Comparison of ENCODE assay signal across 13 cellular contexts in the genomic region with DNA sequence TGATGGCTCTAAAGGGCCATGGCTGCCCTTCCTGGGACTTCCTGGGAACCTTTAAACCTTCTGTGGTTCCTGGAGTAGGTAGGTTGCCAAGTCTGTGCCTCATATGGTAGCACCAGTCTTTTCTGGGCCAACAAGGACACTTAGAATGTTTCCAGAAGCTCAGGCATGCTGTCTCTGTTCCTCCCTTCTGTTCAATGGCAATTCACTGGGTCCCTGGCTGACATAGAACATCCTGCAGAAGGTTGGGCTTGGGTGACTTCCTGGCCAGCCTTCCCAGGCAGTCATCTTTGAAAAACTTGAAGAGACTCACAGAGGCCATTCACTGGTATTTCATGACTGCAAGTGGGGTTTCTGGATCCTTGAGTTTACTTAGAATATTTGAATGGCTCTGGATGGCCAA. TPM values are rescaled to one million over a fixed set of nuclear protein-coding genes. Genes with fewer than 3 reads are reported as not detected.
DNase-seq lines count a peak whose midpoint lies in the region; ATAC-seq and TF ChIP-seq lines count a peak whose summit lies in the region.
"Not testable (repeated sequence)": the region's sequence is repeated elsewhere in the genome, so short reads cannot be mapped to it uniquely, and the experiment has no call there.
"Had no signal": no experiment of that assay in that cellular context is flagged by ENCODE, and none has a peak within 500 bp of the region (broad histone marks: within the 10 kb centered on the region; RNA-seq: fewer than 3 reads in every experiment).

No MANE protein-coding gene starts in this region.

- not testable (repeated sequence) for TF ChIP-seq CTCF in Loucy (conservative IDR thresholded peaks at IDR 0.05; ENCODE audit: low read length); coronary artery (IDR thresholded peaks at IDR 0.05); osteocyte (IDR thresholded peaks at IDR 0.05); type B pancreatic cell (conservative IDR thresholded peaks at IDR 0.05)

- peak overlapping the region in 7 of 8 donors; percentile 29 to 80 (median 68) for H3K27ac Mint-ChIP-seq in CD8-positive, alpha-beta memory T cell
- H3K27ac Mint-ChIP-seq in activated CD4-positive, alpha-beta T cell treated with anti-CD3 and anti-CD28 coated beads, Interleukin-2, amount 10 ng/mL, durations not matched to agents 7 days and 5 days = peak overlapping the region; percentile 80
- not testable (repeated sequence) for H3K27ac Mint-ChIP-seq in activated naive CD4-positive, alpha-beta T cell treated with anti-CD3 and anti-CD28 coated beads, Interleukin-2, amount 10 ng/mL, durations not matched to agents 7 days and 5 days; memory B cell; osteocyte (ENCODE audit: unreplicated experiment); type B pancreatic cell

- H3K9me3 Mint-ChIP-seq in CD8-positive, alpha-beta memory T cell; activated CD4-positive, alpha-beta T cell treated with anti-CD3 and anti-CD28 coated beads, Interleukin-2, amount 10 ng/mL, durations not matched to agents 7 days and 5 days; activated naive CD4-positive, alpha-beta T cell treated with anti-CD3 and anti-CD28 coated beads, Interleukin-2, amount 10 ng/mL, durations not matched to agents 7 days and 5 days; memory B cell; osteocyte (ENCODE audit: unreplicated experiment); type B pancreatic cell: not testable (repeated sequence)

- H3K36me3 ChIP-seq in CD8-positive, alpha-beta memory T cell (ENCODE audit: insufficient read depth, low read length); Loucy (ENCODE audit: insufficient read depth, low read length): not testable (repeated sequence)

- H3K27me3 ChIP-seq in CD8-positive, alpha-beta memory T cell (ENCODE audit: insufficient read depth, low read length, poor library complexity, severe bottlenecking); Loucy (ENCODE audit: insufficient read depth, low read length, poor library complexity, severe bottlenecking): not testable (repeated sequence)

- not testable (repeated sequence) for H3K4me3 ChIP-seq in CD8-positive, alpha-beta memory T cell (ENCODE audit: low read length)
- peak overlapping the region; percentile 76 for H3K4me3 ChIP-seq in Loucy (ENCODE audit: low read length, poor library complexity, severe bottlenecking)
- H3K4me3 ChIP-seq in coronary artery = peak overlapping the region; percentile 38

- not testable (repeated sequence) for H3K36me3 Mint-ChIP-seq in CD8-positive, alpha-beta memory T cell; activated CD4-positive, alpha-beta T cell treated with anti-CD3 and anti-CD28 coated beads, Interleukin-2, amount 10 ng/mL, durations not matched to agents 7 days and 5 days (ENCODE audit: low read depth); activated naive CD4-positive, alpha-beta T cell treated with anti-CD3 and anti-CD28 coated beads, Interleukin-2, amount 10 ng/mL, durations not matched to agents 7 days and 5 days; memory B cell; osteocyte (ENCODE audit: unreplicated experiment); type B pancreatic cell

- peaks cover 11 to 18% (median 17%) of the 10 kb centered on the region in 3 donors for H3K4me1 Mint-ChIP-seq in CD8-positive, alpha-beta memory T cell
- peaks cover 14% of the 10 kb centered on the region for H3K4me1 Mint-ChIP-seq in activated CD4-positive, alpha-beta T cell treated with anti-CD3 and anti-CD28 coated beads, Interleukin-2, amount 10 ng/mL, durations not matched to agents 7 days and 5 days
- peaks cover 11% of the 10 kb centered on the region for H3K4me1 Mint-ChIP-seq in activated naive CD4-positive, alpha-beta T cell treated with anti-CD3 and anti-CD28 coated beads, Interleukin-2, amount 10 ng/mL, durations not matched to agents 7 days and 5 days
- H3K4me1 Mint-ChIP-seq in memory B cell; type B pancreatic cell (ENCODE audit: unreplicated experiment): not testable (repeated sequence)
- H3K4me1 Mint-ChIP-seq in osteocyte (ENCODE audit: unreplicated experiment) = peaks cover 11% of the 10 kb centered on the region

- ATAC-seq in memory B cell (ENCODE audit: low read depth) = not testable (repeated sequence)

- not testable (repeated sequence) for H3K79me2 ChIP-seq in Loucy (ENCODE audit: insufficient read depth, low read length)

- POLR2A ChIA-PET in CD8-positive, alpha-beta memory T cell (lab: Charles Lee) = interaction anchor here (0.6 kb wide), 1 partner anchor 396 kb away, joined by 3 read pairs; no protein-coding TSS in a partner anchor
- POLR2A ChIA-PET in activated CD4-positive, alpha-beta T cell treated with anti-CD3 and anti-CD28 coated beads, Interleukin-2, amount 10 ng/mL, durations not matched to agents 7 days and 5 days (lab: Charles Lee) = not testable (repeated sequence)

- H3K4me2 ChIP-seq in Loucy (ENCODE audit: low read depth, low read length, poor library complexity, severe bottlenecking) = peak overlapping the region; percentile 65

- H2AFZ ChIP-seq in Loucy (ENCODE audit: low read length) = not testable (repeated sequence)

- not testable (repeated sequence) for H3K27me3 Mint-ChIP-seq in CD8-positive, alpha-beta memory T cell; activated CD4-positive, alpha-beta T cell treated with anti-CD3 and anti-CD28 coated beads, Interleukin-2, amount 10 ng/mL, durations not matched to agents 7 days and 5 days; activated naive CD4-positive, alpha-beta T cell treated with anti-CD3 and anti-CD28 coated beads, Interleukin-2, amount 10 ng/mL, durations not matched to agents 7 days and 5 days; memory B cell; osteocyte (ENCODE audit: unreplicated experiment); type B pancreatic cell

- CTCF ChIA-PET in CD8-positive, alpha-beta memory T cell (lab: Charles Lee); activated CD4-positive, alpha-beta T cell treated with anti-CD3 and anti-CD28 coated beads, Interleukin-2, amount 10 ng/mL, durations not matched to agents 7 days and 5 days (lab: Charles Lee); activated naive CD4-positive, alpha-beta T cell treated with anti-CD3 and anti-CD28 coated beads, Interleukin-2, amount 10 ng/mL, durations not matched to agents 7 days and 5 days (lab: Charles Lee): not testable (repeated sequence)

- peak in 1 of 5 donors; percentile 0 for DNase-seq in CD8-positive, alpha-beta memory T cell
- DNase-seq in activated CD4-positive, alpha-beta T cell treated with anti-CD3 and anti-CD28 coated beads, Interleukin-2, amount 10 ng/mL, durations not matched to agents 7 days and 5 days; activated naive CD4-positive, alpha-beta T cell treated with anti-CD3 and anti-CD28 coated beads, Interleukin-2, amount 10 ng/mL, durations not matched to agents 7 days and 5 days; coronary artery (ENCODE audit: low spot score); memory B cell (ENCODE audit: low spot score in 2 of 2); osteocyte (ENCODE audit: extremely low spot score, unreplicated experiment); type B pancreatic cell (ENCODE audit: extremely low spot score, unreplicated experiment): not testable (repeated sequence)

- H3K27ac ChIP-seq in CD8-positive, alpha-beta memory T cell (ENCODE audit: low read depth, low read length) = not testable (repeated sequence)
- H3K27ac ChIP-seq in coronary artery = peak overlapping the region in 1 of 2 donors; percentile 58

- H4K20me1 ChIP-seq in Loucy (ENCODE audit: insufficient read depth, low read length, poor library complexity, severe bottlenecking) = not testable (repeated sequence)

- peak overlapping the region; percentile 63 to 88 (median 73) for H3K4me3 Mint-ChIP-seq in CD8-positive, alpha-beta memory T cell
- peak overlapping the region; percentile 65 for H3K4me3 Mint-ChIP-seq in activated CD4-positive, alpha-beta T cell treated with anti-CD3 and anti-CD28 coated beads, Interleukin-2, amount 10 ng/mL, durations not matched to agents 7 days and 5 days
- peak overlapping the region; percentile 52 for H3K4me3 Mint-ChIP-seq in activated naive CD4-positive, alpha-beta T cell treated with anti-CD3 and anti-CD28 coated beads, Interleukin-2, amount 10 ng/mL, durations not matched to agents 7 days and 5 days
- H3K4me3 Mint-ChIP-seq in memory B cell = peak overlapping the region; percentile 85
- peak overlapping the region; percentile 79 for H3K4me3 Mint-ChIP-seq in osteocyte (ENCODE audit: unreplicated experiment)
- H3K4me3 Mint-ChIP-seq in type B pancreatic cell = peak overlapping the region; percentile 83

- H3K9ac ChIP-seq in Loucy (ENCODE audit: low read depth, low read length, poor library complexity, severe bottlenecking) = not testable (repeated sequence)

- not testable (repeated sequence) for H3K4me1 ChIP-seq in CD8-positive, alpha-beta memory T cell (ENCODE audit: insufficient read depth, low read length); Loucy (ENCODE audit: insufficient read depth, low read length, poor library complexity, severe bottlenecking)

- H3K9me3 ChIP-seq in CD8-positive, alpha-beta memory T cell (ENCODE audit: low read length); Loucy (ENCODE audit: insufficient read depth, low read depth, low read length): not testable (repeated sequence)

- H3K9me2 ChIP-seq in Loucy (replicated peaks; ENCODE audit: low read depth, low read length) = not testable (repeated sequence)

- not testable (repeated sequence) for H3F3A ChIP-seq in Loucy (ENCODE audit: low read depth)

RNA-seq across cellular contexts. Expression of gene ZNF705A, which starts 24.5 kb away (rescaled TPM):
- under 1 TPM in 1 of 2 experiments, not detected in 1; 0.07 TPM for total RNA-seq in CD8-positive, alpha-beta memory T cell
- not detected for polyA plus RNA-seq in CD8-positive, alpha-beta memory T cell
- total RNA-seq in activated CD4-positive, alpha-beta T cell treated with anti-CD3 and anti-CD28 coated beads, Interleukin-2, amount 10 ng/mL, durations not matched to agents 7 days and 5 days = not detected
- total RNA-seq in osteocyte (not detected in 2 replicates), type B pancreatic cell (ENCODE audit: low replicate concordance) (0.10 TPM in 1 of 2 replicates, not detected in the other)
- total RNA-seq: bronchial epithelial cell, endothelial cell of umbilical vein, ovary, right atrium auricular region, tibial nerve had no signal
- polyA plus RNA-seq: endothelial cell of umbilical vein, ovary had no signal

RNA-seq across cellular contexts. Expression of gene FAM90A1, which starts 46.1 kb away (rescaled TPM):
- not detected for total RNA-seq in CD8-positive, alpha-beta memory T cell
- polyA plus RNA-seq in CD8-positive, alpha-beta memory T cell = 0.12 TPM
- under 1 TPM in 1 of 2 experiments, not detected in 1; 0.15 TPM for total RNA-seq in activated CD4-positive, alpha-beta T cell treated with anti-CD3 and anti-CD28 coated beads, Interleukin-2, amount 10 ng/mL, durations not matched to agents 7 days and 5 days
- not detected in 2 replicates for total RNA-seq in osteocyte
- 0.36 TPM in 1 of 2 replicates, not detected in the other for total RNA-seq in type B pancreatic cell (ENCODE audit: low replicate concordance)
- total RNA-seq: bronchial epithelial cell, endothelial cell of umbilical vein, right atrium auricular region had no signal

RNA-seq across cellular contexts. Expression of gene CLEC4A, which starts 57.9 kb away (rescaled TPM):
- total RNA-seq in CD8-positive, alpha-beta memory T cell = 1 to 10 TPM in 1 of 2 experiments, under 1 TPM in 1; 0.42 to 1.1 TPM
- polyA plus RNA-seq in CD8-positive, alpha-beta memory T cell = 0.66 TPM
- total RNA-seq in activated CD4-positive, alpha-beta T cell treated with anti-CD3 and anti-CD28 coated beads, Interleukin-2, amount 10 ng/mL, durations not matched to agents 7 days and 5 days = under 1 TPM in 1 of 2 experiments, not detected in 1; 0.19 TPM
- total RNA-seq in osteocyte (0.97 and 1.5 TPM in 2 replicates), type B pancreatic cell (ENCODE audit: low replicate concordance) (0.29 TPM in 1 of 2 replicates, not detected in the other)
